8 cellular contexts compared by ENCODE assay signal in the genomic region with DNA sequence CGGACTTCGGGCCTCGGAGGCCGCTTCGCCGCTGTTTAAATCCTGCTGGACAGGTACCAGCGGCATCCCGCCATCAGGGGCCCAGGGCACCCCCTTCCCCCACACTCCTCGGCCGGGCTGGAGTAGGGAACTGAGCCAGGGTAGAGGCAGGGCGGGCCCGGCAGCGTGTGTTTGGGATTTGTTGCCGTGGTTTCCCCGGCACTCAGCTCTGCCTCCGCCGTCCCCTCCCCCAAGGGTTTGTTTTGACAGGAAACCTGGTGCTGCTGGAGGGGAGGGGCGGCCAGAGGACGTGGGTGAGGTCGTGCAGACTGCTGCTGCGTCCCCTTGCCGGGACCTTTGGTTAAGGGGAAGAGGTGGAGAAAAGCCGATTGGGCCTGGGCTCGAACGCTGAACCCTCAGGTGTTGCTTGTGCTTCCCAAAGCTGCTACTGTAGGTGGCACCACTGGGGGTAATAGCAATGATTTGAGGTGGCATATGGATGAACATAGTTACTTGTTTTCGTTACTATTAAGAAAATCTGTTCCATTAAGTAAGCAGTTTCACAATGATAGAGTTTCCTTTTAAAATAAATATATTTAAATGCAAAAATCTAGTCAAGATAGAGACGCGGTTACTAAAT. TPM values are rescaled to one million over a fixed set of nuclear protein-coding genes. Genes with fewer than 3 reads are reported as not detected.
A peak's percentile ranks its signal among the peaks of the same experiment; 100 is the strongest.
DNase-seq lines count a peak whose midpoint lies in the region; ATAC-seq and TF ChIP-seq lines count a peak whose summit lies in the region.

No MANE protein-coding gene starts in this region.

- peak; percentile 47 to 55 for ATAC-seq in natural killer cell treated with Interleukin-12 subunit alpha and Interleukin-12 subunit beta and Interleukin-15 and Interleukin-18, amount 100 ng/mL, for 72 hours

- H3K4me3 Mint-ChIP-seq in natural killer cell treated with Interleukin-12 subunit alpha and Interleukin-12 subunit beta and Interleukin-15 and Interleukin-18, amount 100 ng/mL, for 72 hours: peak overlapping the region; percentile 94

- H3K36me3 Mint-ChIP-seq in natural killer cell treated with Interleukin-12 subunit alpha and Interleukin-12 subunit beta and Interleukin-15 and Interleukin-18, amount 100 ng/mL, for 72 hours: no peaks in the 10 kb centered on the region

- H3K27me3 Mint-ChIP-seq in natural killer cell treated with Interleukin-12 subunit alpha and Interleukin-12 subunit beta and Interleukin-15 and Interleukin-18, amount 100 ng/mL, for 72 hours: no peaks in the 10 kb centered on the region

- no peaks in the 10 kb centered on the region for H3K27me3 ChIP-seq in HL-60 (ENCODE audit: insufficient read depth, poor library complexity, severe bottlenecking)

- peak overlapping the region; percentile 99 for H3K4me3 ChIP-seq in HL-60 (replicated peaks; ENCODE audit: insufficient read depth, low read length)

- H3K9me3 Mint-ChIP-seq in natural killer cell treated with Interleukin-12 subunit alpha and Interleukin-12 subunit beta and Interleukin-15 and Interleukin-18, amount 100 ng/mL, for 72 hours: no peaks in the 10 kb centered on the region

- peaks cover 29 to 32% of the 10 kb centered on the region in 2 donors for H3K4me1 Mint-ChIP-seq in natural killer cell treated with Interleukin-12 subunit alpha and Interleukin-12 subunit beta and Interleukin-15 and Interleukin-18, amount 100 ng/mL, for 72 hours (ENCODE audit: low read depth in 2 of 2)

- DNase-seq in HL-60 (ENCODE audit: low read depth in 1 of 2, low spot score in 1 of 2): peak in 1 of 2 experiments; percentile 53
- peak; percentile 61 for DNase-seq in RKO (ENCODE audit: low spot score)
- DNase-seq in activated T-helper 9 cell treated with anti-CD3 and anti-CD28 coated beads, Interleukin-2, amount 50 U/mL, for 16 hours (ENCODE audit: low read depth): peak; percentile 74
- DNase-seq in fibroblast of peridontal ligament (ENCODE audit: extremely low read depth): peak; percentile 67
- DNase-seq in natural killer cell treated with Interleukin-12 subunit alpha and Interleukin-12 subunit beta and Interleukin-15 and Interleukin-18, amount 100 ng/mL, for 72 hours (ENCODE audit: low spot score): peak; percentile 74
- DNase-seq in stimulated activated naive CD4-positive, alpha-beta T cell (lab: John Stamatoyannopoulos, UW): peak; percentile 90 to 98 (median 94)
- DNase-seq in GOT3 (lab: John Stamatoyannopoulos, UW): no peak

- TF ChIP-seq CTCF in GM12872 (IDR thresholded peaks at IDR 0.05; ENCODE audit: insufficient read depth, low read depth, low read length) (0 out of 3 replicates have a peak, but pooled peaks have one; percentile 8), HL-60 (IDR thresholded peaks at IDR 0.05; ENCODE audit: insufficient read depth, low read length) (no peak)

- H3K27ac Mint-ChIP-seq in natural killer cell treated with Interleukin-12 subunit alpha and Interleukin-12 subunit beta and Interleukin-15 and Interleukin-18, amount 100 ng/mL, for 72 hours: peak overlapping the region; percentile 92 to 98

- peak overlapping the region; percentile 99 for H3K27ac ChIP-seq in HL-60 (replicated peaks)

RNA-seq across cellular contexts. Expression of gene TCP11L2, which starts 0.8 kb away (rescaled TPM):
- total RNA-seq in natural killer cell treated with Interleukin-12 subunit alpha and Interleukin-12 subunit beta and Interleukin-15 and Interleukin-18, amount 100 ng/mL, for 72 hours: 1 to 10 TPM; 3.5 to 5.8 TPM

RNA-seq across cellular contexts. Expression of gene POLR3B, which starts 54.2 kb away (rescaled TPM):
- total RNA-seq in natural killer cell treated with Interleukin-12 subunit alpha and Interleukin-12 subunit beta and Interleukin-15 and Interleukin-18, amount 100 ng/mL, for 72 hours: 10 to 100 TPM in 1 of 2 donors, 1 to 10 TPM in 1; 9.0 to 12.3 TPM

RNA-seq across cellular contexts. Expression of gene CKAP4, which starts 55.5 kb away (rescaled TPM):
- 1 to 10 TPM; 1.1 to 3.3 TPM for total RNA-seq in natural killer cell treated with Interleukin-12 subunit alpha and Interleukin-12 subunit beta and Interleukin-15 and Interleukin-18, amount 100 ng/mL, for 72 hours
